ENCODE assay signal across 10 cellular contexts in the genomic region with DNA sequence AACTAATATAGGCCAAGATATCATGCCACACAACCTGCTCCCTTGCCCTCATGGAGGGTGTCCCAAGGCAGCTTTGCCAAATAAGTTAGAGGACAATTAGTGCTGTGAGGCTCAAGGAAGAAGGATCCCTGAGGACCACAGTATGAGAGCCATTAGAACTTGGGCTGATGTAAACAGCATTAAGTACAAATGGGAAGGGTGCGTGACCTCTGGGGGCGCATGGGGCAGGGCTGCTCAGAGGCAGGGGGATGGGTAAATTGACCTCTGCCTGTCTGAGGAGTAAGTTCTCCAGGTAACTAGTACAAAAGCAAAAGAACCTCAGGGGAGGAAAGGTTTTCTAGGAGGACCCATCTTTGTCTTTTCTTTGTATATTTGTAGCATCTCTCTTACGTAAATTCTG. TPM values are rescaled to one million over a fixed set of nuclear protein-coding genes. Genes with fewer than 3 reads are reported as not detected.
DNase-seq lines count a peak whose midpoint lies in the region; ATAC-seq, FAIRE-seq and TF ChIP-seq lines count a peak whose summit lies in the region.
"Had no signal": no experiment of that assay in that cellular context is flagged by ENCODE, and none has a peak within 500 bp of the region (broad histone marks: within the 10 kb centered on the region; RNA-seq: fewer than 3 reads in every experiment).

No MANE protein-coding gene starts in this region.

- no peak for TF ChIP-seq POLR2A in IMR-90 (IDR thresholded peaks at IDR 0.05; ENCODE audit: low read depth, low read length)

- no peak overlapping the region for H3K23ac ChIP-seq in IMR-90 (ENCODE audit: low read depth, low read length)

- no peak overlapping the region for H2BK120ac ChIP-seq in IMR-90 (ENCODE audit: low read depth, low read length)

- DNase-seq in IMR-90 (no peak), kidney (no peak), NCI-H2107 (lab: John Stamatoyannopoulos, UW) (no peak), NCI-H2171 treated with DMSO at 0.1 percent for 48 hours (lab: John Stamatoyannopoulos, UW) (no peak)
- no peak for DNase-seq in stimulated activated effector memory CD8-positive, alpha-beta T cell treated with anti-CD3 and anti-CD28 coated beads, Interleukin-12 subunit alpha, Interleukin-12 subunit beta, amount 100 ng/mL, for 72 hours (ENCODE audit: low spot score in 2 of 2)
- DNase-seq: DND-41, MM.1S, NCI-H526 had no signal

- H3K14ac ChIP-seq in IMR-90 (replicated peaks; ENCODE audit: low read depth, low read length) = peak overlapping the region; percentile 40; the same call in 1 of the 2 replicates

- no peak overlapping the region; the same call in 1 of the 2 replicates for H2BK20ac ChIP-seq in IMR-90 (ENCODE audit: low read depth, low read length)

- in situ Hi-C loops in IMR-90 (cut with MboI; ENCODE audit: low sequenced_read_pairs) = no loop called here

- no peak overlapping the region for H3K56ac ChIP-seq in IMR-90 (ENCODE audit: extremely low read depth, insufficient read depth, low read length)

- H3K9me3 ChIP-seq in IMR-90 (ENCODE audit: control insufficient read depth, insufficient read depth, low read length) (no peaks in the 10 kb centered on the region), kidney (ENCODE audit: control insufficient read depth in 1 of 2, low read length in 2 of 2) (no peaks in the 10 kb centered on the region)

- no peaks in the 10 kb centered on the region for H3K9me3 Mint-ChIP-seq in activated T-helper 17 cell treated with anti-CD3 and anti-CD28 coated beads, Interleukin-2, amount 50 U/mL, for 72 hours
- no peaks in the 10 kb centered on the region for H3K9me3 Mint-ChIP-seq in stimulated activated effector memory CD8-positive, alpha-beta T cell treated with anti-CD3 and anti-CD28 coated beads, Interleukin-12 subunit alpha, Interleukin-12 subunit beta, amount 100 ng/mL, for 72 hours

- H2AK5ac ChIP-seq in IMR-90 (ENCODE audit: low read depth, low read length) = peak overlapping the region; percentile 63; the same call in 1 of the 2 replicates

- no peak overlapping the region for H4K91ac ChIP-seq in IMR-90 (ENCODE audit: insufficient read depth, low read depth, low read length)

- TF ChIP-seq CTCF in IMR-90 (conservative IDR thresholded peaks at IDR 0.05; ENCODE audit: low read depth, low read length) = no peak
- no peak for TF ChIP-seq CTCF in kidney (IDR thresholded peaks at IDR 0.05; ENCODE audit: borderline replicate concordance, extremely low read depth, insufficient read depth)

- H2AFZ ChIP-seq in IMR-90 (replicated peaks; ENCODE audit: low read length, poor library complexity) = no peak overlapping the region

- TF ChIP-seq RAD21 in IMR-90 (IDR thresholded peaks at IDR 0.05; ENCODE audit: low read length) = no peak

- no peak for ATAC-seq in IMR-90 (ENCODE audit: low read depth)
- no peak for ATAC-seq in activated T-helper 17 cell treated with anti-CD3 and anti-CD28 coated beads, Interleukin-2, amount 50 U/mL, for 72 hours (replicated peaks)
- no peak for ATAC-seq in stimulated activated effector memory CD8-positive, alpha-beta T cell treated with anti-CD3 and anti-CD28 coated beads, Interleukin-12 subunit alpha, Interleukin-12 subunit beta, amount 100 ng/mL, for 72 hours
- ATAC-seq in GM18907 (IDR thresholded peaks at IDR 0.05; ENCODE audit: unreplicated experiment) = no peak

- H3K27ac ChIP-seq in IMR-90 (ENCODE audit: insufficient read depth, low read length) = peak overlapping the region; percentile 55; the same call in 1 of the 2 replicates
- peak overlapping the region; percentile 71 to 72 for H3K27ac ChIP-seq in kidney (ENCODE audit: low read depth in 2 of 2, low read length in 2 of 2)

- H3K4ac ChIP-seq in IMR-90 (ENCODE audit: low read depth, low read length) = peak overlapping the region; percentile 38

- H3K4me1 Mint-ChIP-seq in activated T-helper 17 cell treated with anti-CD3 and anti-CD28 coated beads, Interleukin-2, amount 50 U/mL, for 72 hours = peaks cover 15% of the 10 kb centered on the region
- peaks cover 14% of the 10 kb centered on the region for H3K4me1 Mint-ChIP-seq in stimulated activated effector memory CD8-positive, alpha-beta T cell treated with anti-CD3 and anti-CD28 coated beads, Interleukin-12 subunit alpha, Interleukin-12 subunit beta, amount 100 ng/mL, for 72 hours

- CTCF ChIA-PET in IMR-90 (lab: Yijun Ruan, JAX) = no interaction called here

- H4K8ac ChIP-seq in IMR-90 (ENCODE audit: low read depth in 2 of 2, low read length in 2 of 2) = peak overlapping the region in 1 of 2 experiments; percentile 62; a peak in 1 of 4 replicates

- no peaks in the 10 kb centered on the region for H3K36me3 ChIP-seq in IMR-90 (ENCODE audit: control insufficient read depth, insufficient read depth, low read length)
- H3K36me3 ChIP-seq in kidney (ENCODE audit: control insufficient read depth in 1 of 2, insufficient read depth in 2 of 2, low read length in 2 of 2) = no peaks in the 10 kb centered on the region

- H4K5ac ChIP-seq in IMR-90 (ENCODE audit: low read depth, low read length) = peak overlapping the region; percentile 6; the same call in 1 of the 2 replicates

- H3K36me3 Mint-ChIP-seq in activated T-helper 17 cell treated with anti-CD3 and anti-CD28 coated beads, Interleukin-2, amount 50 U/mL, for 72 hours (ENCODE audit: low read depth) = no peaks in the 10 kb centered on the region
- H3K36me3 Mint-ChIP-seq in stimulated activated effector memory CD8-positive, alpha-beta T cell treated with anti-CD3 and anti-CD28 coated beads, Interleukin-12 subunit alpha, Interleukin-12 subunit beta, amount 100 ng/mL, for 72 hours = no peaks in the 10 kb centered on the region

- no peaks in the 10 kb centered on the region for H3K79me1 ChIP-seq in IMR-90 (ENCODE audit: low read depth in 1 of 2, low read length in 2 of 2)

- H2BK15ac ChIP-seq in IMR-90 (ENCODE audit: low read depth, low read length) = peak overlapping the region; percentile 26; the same call in 1 of the 3 replicates

- H3K27me3 Mint-ChIP-seq in activated T-helper 17 cell treated with anti-CD3 and anti-CD28 coated beads, Interleukin-2, amount 50 U/mL, for 72 hours = peaks cover 4% of the 10 kb centered on the region

- peak overlapping the region; percentile 3; the same call in 1 of the 2 replicates for H3K4me2 ChIP-seq in IMR-90 (ENCODE audit: low read depth, low read length)

- H2AK9ac ChIP-seq in IMR-90 (replicated peaks; ENCODE audit: low read depth, low read length, poor library complexity) = no peak overlapping the region

- no peaks in the 10 kb centered on the region for H3K27me3 ChIP-seq in IMR-90 (ENCODE audit: control insufficient read depth, insufficient read depth, low read length)

- H3K9ac ChIP-seq in IMR-90 (ENCODE audit: low read depth, low read length) (no peak overlapping the region), kidney (ENCODE audit: low read length in 2 of 2) (no peak overlapping the region)

- FAIRE-seq in kidney (lab: Jason Lieb, UNC) = no peak

- H3K27ac Mint-ChIP-seq in activated T-helper 17 cell treated with anti-CD3 and anti-CD28 coated beads, Interleukin-2, amount 50 U/mL, for 72 hours = peak overlapping the region; percentile 69
- H3K27ac Mint-ChIP-seq in stimulated activated effector memory CD8-positive, alpha-beta T cell treated with anti-CD3 and anti-CD28 coated beads, Interleukin-12 subunit alpha, Interleukin-12 subunit beta, amount 100 ng/mL, for 72 hours = peak overlapping the region; percentile 81

- BruUV-seq in IMR-90 (replicated peaks; lab: Mats Ljungman, UMichigan) = no TSS peak

- H3K4me3 Mint-ChIP-seq in activated T-helper 17 cell treated with anti-CD3 and anti-CD28 coated beads, Interleukin-2, amount 50 U/mL, for 72 hours = peak overlapping the region; percentile 46
- no peak overlapping the region for H3K4me3 Mint-ChIP-seq in stimulated activated effector memory CD8-positive, alpha-beta T cell treated with anti-CD3 and anti-CD28 coated beads, Interleukin-12 subunit alpha, Interleukin-12 subunit beta, amount 100 ng/mL, for 72 hours

- H2BK5ac ChIP-seq in IMR-90 (ENCODE audit: low read depth, low read length, poor library complexity, severe bottlenecking) = no peak overlapping the region

- H3K4me1 ChIP-seq in IMR-90 (ENCODE audit: control insufficient read depth, insufficient read depth, low read length) = peaks cover 10% of the 10 kb centered on the region
- H3K4me1 ChIP-seq in kidney (ENCODE audit: control insufficient read depth in 1 of 2, insufficient read depth in 1 of 2, low read depth in 1 of 2, low read length in 2 of 2) = peaks cover 3 to 7% of the 10 kb centered on the region in 2 donors

- peaks cover 7% of the 10 kb centered on the region for H3K9me1 ChIP-seq in IMR-90 (ENCODE audit: insufficient read depth, low read length)

- dilution Hi-C loops in IMR-90 (cut with HindIII; ENCODE audit: low sequenced_read_pairs, unreplicated experiment) = no loop called here

- H3K4me3 ChIP-seq in IMR-90 (ENCODE audit: insufficient read depth, low read depth, low read length) (no peak overlapping the region), kidney (ENCODE audit: low read length in 2 of 2) (no peak overlapping the region)

- WGBS in IMR-90 (ENCODE audit: extremely low coverage in 2 of 2, insufficient read length in 1 of 2), 2 experiments = 100% methylated on average over 2 of the region's 3 CpGs; no CpG with 5 or more reads in 1 of the 2 experiments

- no peaks in the 10 kb centered on the region for H4K20me1 ChIP-seq in IMR-90 (ENCODE audit: insufficient read depth, low read length)

- intact Hi-C loops in IMR-90 (cut with micrococcal nuclease) (no loop called here), kidney (cut with DNase I) (no loop called here)

- peak overlapping the region; percentile 27; the same call in 1 of the 2 replicates for H3K18ac ChIP-seq in IMR-90 (ENCODE audit: low read depth, low read length)

- POLR2A ChIA-PET in IMR-90 (lab: Charles Lee; ENCODE audit: unreplicated experiment) = no interaction called here

RNA-seq across cellular contexts. Expression of gene VWF, which starts 16.2 kb away (rescaled TPM):
- total RNA-seq in IMR-90 (2012; rRNA removed) (under 0.01 TPM in 2 replicates), kidney (183 TPM)
- polyA plus RNA-seq in IMR-90 (2012; rRNA removed) (0.09 and 0.10 TPM in 2 replicates), kidney (ENCODE audit: insufficient read depth, low read depth, low replicate concordance) (9.6 TPM)
- 0.04 and 0.11 TPM in 2 replicates for polyA plus RNA-seq in IMR-90 (2012; cell fraction: cytosol; rRNA removed)
- polyA plus RNA-seq in IMR-90 (2012; cell fraction: nucleus; rRNA removed; ENCODE audit: low replicate concordance) = 0.14 and 0.34 TPM in 2 replicates
- under 1 TPM; 0.04 to 0.08 TPM for total RNA-seq in activated T-helper 17 cell treated with anti-CD3 and anti-CD28 coated beads, Interleukin-2, amount 50 U/mL, for 72 hours

RNA-seq across cellular contexts. Expression of gene CD9, which starts 59.6 kb away (rescaled TPM):
- 48.8 and 70.0 TPM in 2 replicates for total RNA-seq in IMR-90 (2012; rRNA removed)
- 69.1 and 70.9 TPM in 2 replicates for polyA plus RNA-seq in IMR-90 (2012; rRNA removed)
- polyA plus RNA-seq in IMR-90 (2012; cell fraction: cytosol; rRNA removed) = 50.1 and 55.3 TPM in 2 replicates
- 19.2 and 35.5 TPM in 2 replicates for polyA plus RNA-seq in IMR-90 (2012; cell fraction: nucleus; rRNA removed; ENCODE audit: low replicate concordance)
- total RNA-seq in activated T-helper 17 cell treated with anti-CD3 and anti-CD28 coated beads, Interleukin-2, amount 50 U/mL, for 72 hours = 1 to 10 TPM in 1 of 2 donors, under 1 TPM in 1; 0.76 to 1.6 TPM
- 421 TPM for total RNA-seq in kidney
- 301 TPM for polyA plus RNA-seq in kidney (ENCODE audit: insufficient read depth, low read depth, low replicate concordance)

Comparison
In these comparisons a context has a peak if more than half of its experiments do, and no peak if none do; other contexts are left out.
1. RNA of gene VWF, which starts 16.2 kb away (total RNA-seq): 183 TPM in kidney (single experiment); 0.04 to 0.08 TPM in activated T-helper 17 cell treated with anti-CD3 and anti-CD28 coated beads, Interleukin-2, amount 50 U/mL, for 72 hours and under 0.01 TPM in IMR-90; every median in the first group is over 100 times any median in the second.
2. RNA of gene CD9, which starts 59.6 kb away (total RNA-seq): 421 TPM in kidney (single experiment) and 48.8 to 70.0 TPM in IMR-90; 0.76 to 1.6 TPM in activated T-helper 17 cell treated with anti-CD3 and anti-CD28 coated beads, Interleukin-2, amount 50 U/mL, for 72 hours; every median in the first group is over 10 times any median in the second.